ENCODE assay signal across 13 cellular contexts in genomic region chr18:54181856-54182612, GRCh38. TPM values are rescaled to one million over a fixed set of nuclear protein-coding genes. Genes with fewer than 3 reads are reported as not detected.
A peak's percentile ranks its signal among the peaks of the same experiment; 100 is the strongest.
DNase-seq lines count a peak whose midpoint lies in the region; ATAC-seq, FAIRE-seq and TF ChIP-seq lines count a peak whose summit lies in the region.
"Had no signal": no experiment of that assay in that cellular context is flagged by ENCODE, and none has a peak within 500 bp of the region (broad histone marks: within the 10 kb centered on the region; RNA-seq: fewer than 3 reads in every experiment).

No MANE protein-coding gene starts in this region.

- H3K36me3 ChIP-seq in osteoblast (ENCODE audit: insufficient read depth, low read length) = peaks cover under 1% of the 10 kb centered on the region

- ATAC-seq in GM18517 (IDR thresholded peaks at IDR 0.05; ENCODE audit: unreplicated experiment) (peak; percentile 61), GM21381 (IDR thresholded peaks at IDR 0.05; ENCODE audit: unreplicated experiment) (peak; percentile 57), HG03378 (IDR thresholded peaks at IDR 0.05; ENCODE audit: unreplicated experiment) (peak; percentile 67)

- no peak overlapping the region for H3K4me2 ChIP-seq in osteoblast (ENCODE audit: insufficient read depth, low read length)

- no peak for TF ChIP-seq CTCF in fibroblast of pulmonary artery (IDR thresholded peaks at IDR 0.05; ENCODE audit: low read length, missing control alignments)
- TF ChIP-seq CTCF in osteoblast (IDR thresholded peaks at IDR 0.05; ENCODE audit: extremely low read depth, low read depth, low read length) = no peak

- no peak overlapping the region for H2AFZ ChIP-seq in osteoblast (ENCODE audit: low read length)

- peak; percentile 42 for DNase-seq in fibroblast of pulmonary artery (ENCODE audit: low read depth)
- DNase-seq in CD1c-positive myeloid dendritic cell (ENCODE audit: extremely low spot score) = no peak
- DNase-seq in NCI-H446 (lab: John Stamatoyannopoulos, UW) = no peak
- no peak for DNase-seq in RCC 7860 (ENCODE audit: low spot score)
- DNase-seq in osteoblast (ENCODE audit: insufficient read length, low spot score, missing footprints) = no peak
- DNase-seq: activated T-cell treated with anti-CD3 and anti-CD28 coated beads, Interleukin-2, amount 50 U/mL, for 48 hours; DMS79 treated with DMSO at 0.1 percent for 48 hours; KG1 had no signal

- H4K20me1 ChIP-seq in osteoblast (ENCODE audit: insufficient read depth, low read length) = no peaks in the 10 kb centered on the region

- no peaks in the 10 kb centered on the region for H3K27me3 ChIP-seq in osteoblast (ENCODE audit: insufficient read depth, low read length)
- H3K27me3 ChIP-seq: tibial nerve had no signal

- H3K79me2 ChIP-seq in osteoblast (ENCODE audit: insufficient read depth, low read length) = peaks cover 30% of the 10 kb centered on the region

- FAIRE-seq in RCC 7860 (lab: Jason Lieb, UNC) = no peak

- H3K4me3 ChIP-seq in fibroblast of pulmonary artery (replicated peaks; ENCODE audit: low read depth, low read length) (no peak overlapping the region), osteoblast (ENCODE audit: insufficient read depth, low read length) (no peak overlapping the region)
- H3K4me3 ChIP-seq: HAP-1, tibial nerve had no signal

- H3K4me1 ChIP-seq in osteoblast (ENCODE audit: insufficient read depth, low read length) = peaks cover 6% of the 10 kb centered on the region

- no peaks in the 10 kb centered on the region for H3K9me3 ChIP-seq in osteoblast (ENCODE audit: low read depth, low read length)
- H3K9me3 ChIP-seq: HAP-1, tibial nerve had no signal

- no peak overlapping the region for H3K27ac ChIP-seq in osteoblast (ENCODE audit: low read depth, low read length)
- H3K27ac ChIP-seq: tibial nerve had no signal

RNA-seq across cellular contexts. Expression of gene MBD2, which starts 42.4 kb away (rescaled TPM):
- total RNA-seq in osteoblast = 23.9 and 31.5 TPM in 2 replicates
